1 cellular context compared by ENCODE assay signal in genomic region chrX:54439967-54440871, GRCh38.
TF ChIP-seq lines count a peak whose summit lies in the region.

TSS of gene TSR2 (plus strand) at chrX:54440404. CDS start at chrX:54440422, 18 bp downstream.

TF ChIP-seq in GM12878, 131 proteins besides CTCF, POLR2A, EP300 and RAD21 (continued from another document):
- TF ChIP-seq IRF5 (IDR thresholded peaks at IDR 0.05; ENCODE audit: borderline replicate concordance) = no peak
- 0 out of 2 replicates have a peak, but pooled peaks have one; percentile 44 for TF ChIP-seq CREM (IDR thresholded peaks at IDR 0.05; ENCODE audit: low read depth)
- TF ChIP-seq SP1 (IDR thresholded peaks at IDR 0.05; ENCODE audit: low read depth, low read length) = peak; percentile 33
- no peak for TF ChIP-seq ASH2L (IDR thresholded peaks at IDR 0.05; ENCODE audit: borderline replicate concordance, low read depth)
- TF ChIP-seq RUNX3 (IDR thresholded peaks at IDR 0.05; ENCODE audit: low read length) = peak; percentile 25; the same call in 1 of the 2 replicates
- no peak for TF ChIP-seq PAX5 (IDR thresholded peaks at IDR 0.05; ENCODE audit: borderline replicate concordance, low read depth, low read length)
- TF ChIP-seq PRDM15 (CRISPR knock-in tag; IDR thresholded peaks at IDR 0.05) = no peak
- no peak for TF ChIP-seq ZNF274 (IDR thresholded peaks at IDR 0.05; ENCODE audit: insufficient read depth, insufficient read length)
- TF ChIP-seq HSF1 (IDR thresholded peaks at IDR 0.05; ENCODE audit: low read depth, low read length) = no peak
- TF ChIP-seq HCFC1 (IDR thresholded peaks at IDR 0.05; ENCODE audit: low read length) = peak; percentile 62
